In the genomic region with DNA sequence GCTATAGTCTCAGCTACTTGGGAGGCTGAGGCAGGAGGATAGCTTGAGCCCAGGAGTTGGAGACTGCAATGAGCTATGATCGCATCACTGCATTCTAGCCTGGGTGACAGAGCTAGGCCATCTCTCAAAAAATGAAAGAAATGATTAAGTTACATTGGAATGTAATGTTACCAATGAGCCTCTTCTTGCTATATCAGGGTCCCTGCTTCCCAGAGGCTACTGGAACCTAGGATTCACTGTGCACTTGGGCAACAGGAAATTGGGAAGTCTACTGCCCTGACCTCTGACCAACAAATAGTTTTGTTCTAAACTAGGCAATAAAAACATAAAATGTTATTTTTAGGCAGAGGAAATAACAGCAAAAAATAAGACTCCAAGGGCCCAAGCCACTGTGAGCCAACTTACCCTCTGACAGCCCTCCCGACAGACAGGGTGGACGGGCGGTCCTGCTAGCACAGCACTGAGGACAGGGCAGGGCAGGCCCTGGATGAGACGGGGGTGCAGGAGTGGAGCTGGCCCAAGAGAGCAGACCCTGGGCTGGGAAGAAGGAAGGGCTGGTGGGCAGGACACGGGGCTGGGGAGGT, we compare ENCODE assay signal across 10 cellular contexts. TPM values are rescaled to one million over a fixed set of nuclear protein-coding genes. Genes with fewer than 3 reads are reported as not detected.
DNase-seq lines count a peak whose midpoint lies in the region; ATAC-seq and TF ChIP-seq lines count a peak whose summit lies in the region.
"Had no signal": no experiment of that assay in that cellular context is flagged by ENCODE, and none has a peak within 500 bp of the region (broad histone marks: within the 10 kb centered on the region; RNA-seq: fewer than 3 reads in every experiment).

No MANE protein-coding gene starts in this region.

- H3K27ac ChIP-seq in lower lobe of right lung: peak overlapping the region; percentile 80
- peak overlapping the region; percentile 77 to 90 (median 82) for H3K27ac ChIP-seq in transverse colon
- H3K27ac ChIP-seq: foreskin keratinocyte had no signal

- peaks cover 12% of the 10 kb centered on the region for H3K36me3 Mint-ChIP-seq in activated naive CD4-positive, alpha-beta T cell treated with anti-CD3 and anti-CD28 coated beads, Interleukin-2, amount 50 U/mL, for 24 hours
- peaks cover 6% of the 10 kb centered on the region for H3K36me3 Mint-ChIP-seq in activated naive CD4-positive, alpha-beta T cell treated with anti-CD3 and anti-CD28 coated beads for 36 hours (ENCODE audit: low read depth)

- H3K36me3 ChIP-seq in lower lobe of right lung (no peaks in the 10 kb centered on the region), transverse colon (no peaks in the 10 kb centered on the region)

- in situ Hi-C loops in transverse colon (cut with MboI; ENCODE audit: low pct_ligation_motif_present in 1 of 4, low pct_unique_long_range_greater_than_20kb in 1 of 4, low sequenced_read_pairs in 3 of 4): loop anchor here in 2 of 4 donors (25.0 kb wide), 1 partner anchor 96 kb away; no protein-coding TSS in a partner anchor

- 48 to 73% methylated on average over 4 to 6 of the region's 6 CpGs for WGBS in transverse colon (ENCODE audit: low coverage in 1 of 2), 2 donors

- TF ChIP-seq POLR2A in transverse colon (IDR thresholded peaks at IDR 0.05): no peak

- H3K27ac Mint-ChIP-seq in activated naive CD4-positive, alpha-beta T cell treated with anti-CD3 and anti-CD28 coated beads, Interleukin-2, amount 50 U/mL, for 24 hours: peak overlapping the region; percentile 68
- no peak overlapping the region for H3K27ac Mint-ChIP-seq in activated naive CD4-positive, alpha-beta T cell treated with anti-CD3 and anti-CD28 coated beads for 36 hours
- H3K27ac Mint-ChIP-seq: progenitor cell of endocrine pancreas had no signal

- DNase-seq in activated naive CD4-positive, alpha-beta T cell treated with anti-CD3 and anti-CD28 coated beads for 36 hours: no peak
- DNase-seq in amniotic epithelial cell (ENCODE audit: low read depth) (peak; percentile 52), lower lobe of right lung (peak; percentile 38), transverse colon (no peak), NCI-H1092 treated with DMSO at 0.1 percent for 48 hours (lab: John Stamatoyannopoulos, UW) (no peak)
- DNase-seq: foreskin keratinocyte had no signal

- H3K27me3 Mint-ChIP-seq in activated naive CD4-positive, alpha-beta T cell treated with anti-CD3 and anti-CD28 coated beads, Interleukin-2, amount 50 U/mL, for 24 hours: no peaks in the 10 kb centered on the region
- H3K27me3 Mint-ChIP-seq in activated naive CD4-positive, alpha-beta T cell treated with anti-CD3 and anti-CD28 coated beads for 36 hours (ENCODE audit: low read depth): no peaks in the 10 kb centered on the region

- H3K4me1 ChIP-seq in lower lobe of right lung (peaks cover 88% of the 10 kb centered on the region), transverse colon (peaks cover 45 to 98% (median 59%) of the 10 kb centered on the region in 4 donors)
- H3K4me1 ChIP-seq: foreskin keratinocyte had no signal

- H3K9me3 ChIP-seq in lower lobe of right lung: no peaks in the 10 kb centered on the region
- H3K9me3 ChIP-seq in transverse colon: no peaks in the 10 kb centered on the region

- intact Hi-C loops in activated naive CD4-positive, alpha-beta T cell treated with anti-CD3 and anti-CD28 coated beads for 36 hours (cut with micrococcal nuclease): no loop called here
- intact Hi-C loops in lower lobe of right lung (cut with DNase I): no loop called here
- intact Hi-C loops in transverse colon (cut with DNase I; ENCODE audit: low total_unique reads): loop anchor here (5.0 kb wide), 1 partner anchor 76 kb away; no protein-coding TSS in a partner anchor

- TF ChIP-seq CTCF in lower lobe of right lung (IDR thresholded peaks at IDR 0.05) (no peak), transverse colon (IDR thresholded peaks at IDR 0.05) (no peak)

- CTCF ChIA-PET in activated naive CD4-positive, alpha-beta T cell treated with anti-CD3 and anti-CD28 coated beads for 36 hours (lab: Charles Lee): interaction anchor here (1.2 kb wide), 1 partner anchor 127 kb away, joined by 3 read pairs; no protein-coding TSS in a partner anchor

- no peak for TF ChIP-seq EP300 in transverse colon (IDR thresholded peaks at IDR 0.05; ENCODE audit: low read depth)

- peaks cover 92% of the 10 kb centered on the region for H3K4me1 Mint-ChIP-seq in activated naive CD4-positive, alpha-beta T cell treated with anti-CD3 and anti-CD28 coated beads, Interleukin-2, amount 50 U/mL, for 24 hours
- peaks cover 86% of the 10 kb centered on the region for H3K4me1 Mint-ChIP-seq in activated naive CD4-positive, alpha-beta T cell treated with anti-CD3 and anti-CD28 coated beads for 36 hours (ENCODE audit: low read depth)

- no peak overlapping the region for H3K4me3 Mint-ChIP-seq in activated naive CD4-positive, alpha-beta T cell treated with anti-CD3 and anti-CD28 coated beads, Interleukin-2, amount 50 U/mL, for 24 hours
- no peak overlapping the region for H3K4me3 Mint-ChIP-seq in activated naive CD4-positive, alpha-beta T cell treated with anti-CD3 and anti-CD28 coated beads for 36 hours

- no peaks in the 10 kb centered on the region for H3K9me3 Mint-ChIP-seq in activated naive CD4-positive, alpha-beta T cell treated with anti-CD3 and anti-CD28 coated beads, Interleukin-2, amount 50 U/mL, for 24 hours
- H3K9me3 Mint-ChIP-seq in activated naive CD4-positive, alpha-beta T cell treated with anti-CD3 and anti-CD28 coated beads for 36 hours: no peaks in the 10 kb centered on the region

- ATAC-seq in lower lobe of right lung (no peak), GM21717 (IDR thresholded peaks at IDR 0.05; ENCODE audit: unreplicated experiment) (no peak), HG02852 (IDR thresholded peaks at IDR 0.05; ENCODE audit: unreplicated experiment) (no peak)
- ATAC-seq: foreskin keratinocyte had no signal

- H3K4me3 ChIP-seq in lower lobe of right lung (no peak overlapping the region), transverse colon (no peak overlapping the region)

- H3K27me3 ChIP-seq in lower lobe of right lung (ENCODE audit: low read depth) (no peaks in the 10 kb centered on the region), transverse colon (no peaks in the 10 kb centered on the region)
- H3K27me3 ChIP-seq: foreskin keratinocyte had no signal

RNA-seq across cellular contexts. Expression of a gene that starts 27.5 kb away (rescaled TPM):
- 100 to 1,000 TPM; 112 to 117 TPM for total RNA-seq in activated naive CD4-positive, alpha-beta T cell treated with anti-CD3 and anti-CD28 coated beads for 36 hours
- total RNA-seq in lower lobe of right lung (53.0 TPM), transverse colon (10 to 100 TPM in 3 of 4 donors, 1 to 10 TPM in 1; 6.2 to 90.8 (median 27.2) TPM)

RNA-seq across cellular contexts. Expression of a gene that starts 37.7 kb away (rescaled TPM):
- total RNA-seq in activated naive CD4-positive, alpha-beta T cell treated with anti-CD3 and anti-CD28 coated beads for 36 hours: 10 to 100 TPM; 11.3 to 13.9 TPM
- total RNA-seq in lower lobe of right lung (8.6 TPM), transverse colon (10 to 100 TPM in 2 of 4 donors, 1 to 10 TPM in 2; 4.4 to 14.2 (median 9.2) TPM)

Comparison
In these comparisons a context has a peak if more than half of its experiments do, and no peak if none do; other contexts are left out.
1. DNase-seq: peak in amniotic epithelial cell (single experiment) and lower lobe of right lung (single experiment); none in activated naive CD4-positive, alpha-beta T cell treated with anti-CD3 and anti-CD28 coated beads for 36 hours (single experiment), transverse colon (single experiment) and NCI-H1092 treated with DMSO at 0.1 percent for 48 hours (single experiment).